10 cellular contexts compared by ENCODE assay signal in the genomic region with DNA sequence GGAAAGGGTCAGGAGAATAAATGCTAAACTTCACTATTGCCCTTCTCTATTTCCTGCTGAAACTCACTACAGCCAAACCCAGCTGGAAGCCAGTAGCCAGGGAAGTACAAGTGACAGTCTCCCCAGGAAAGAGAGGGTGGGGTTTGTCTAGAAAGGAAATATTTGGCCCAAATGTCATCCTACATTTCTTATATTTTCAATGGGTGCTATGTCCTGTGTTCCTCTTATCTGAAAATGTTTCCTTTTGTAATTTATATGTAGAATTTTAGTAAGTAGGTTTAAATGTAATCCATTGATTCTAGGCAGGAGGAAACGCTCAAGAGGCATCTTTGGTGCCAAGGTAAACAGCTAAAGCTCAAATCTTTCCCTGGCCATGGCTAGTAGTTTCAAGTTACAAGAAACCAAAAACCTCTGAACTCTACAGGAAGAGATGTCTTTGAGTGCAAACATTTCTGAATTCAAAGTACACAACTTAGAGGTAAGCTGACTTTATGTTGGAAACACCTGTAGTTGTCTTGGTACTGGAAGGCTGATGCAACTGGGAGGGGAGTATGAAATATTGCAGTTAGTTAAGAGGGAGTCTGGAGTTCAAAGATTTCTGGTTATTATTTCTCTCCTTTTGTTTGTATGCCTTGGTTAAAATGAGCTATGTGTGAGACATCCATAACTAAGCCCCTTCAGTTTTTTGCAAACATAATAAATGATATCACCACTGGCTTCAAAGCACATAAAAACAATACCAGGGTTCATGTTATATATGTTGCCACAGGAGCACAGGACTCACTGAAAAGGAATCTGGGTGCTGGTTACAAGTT.
DNase-seq lines count a peak whose midpoint lies in the region; ATAC-seq and TF ChIP-seq lines count a peak whose summit lies in the region.
"Had no signal": no experiment of that assay in that cellular context is flagged by ENCODE, and none has a peak within 500 bp of the region (broad histone marks: within the 10 kb centered on the region; RNA-seq: fewer than 3 reads in every experiment).

No MANE protein-coding gene starts in this region.

- DNase-seq in LoVo (ENCODE audit: low spot score) (peak; percentile 57), SHP77 treated with DMSO at 0.1 percent for 48 hours (lab: John Stamatoyannopoulos, UW) (peak; percentile 28), glomerular visceral epithelial cell (ENCODE audit: extremely low spot score) (peak; percentile 47), SKM-1 (lab: John Stamatoyannopoulos, UW; ENCODE audit: unreplicated experiment) (no peak), medulla oblongata (ENCODE audit: extremely low spot score) (no peak), NCI-H1694 (lab: John Stamatoyannopoulos, UW) (no peak)
- DNase-seq: KBM-7 had no signal

- TF ChIP-seq CTCF in 22Rv1 (IDR thresholded peaks at IDR 0.05), result no peak

- H3K27ac ChIP-seq in 22Rv1, result peak overlapping the region; percentile 69
- H3K27ac ChIP-seq: SK-N-MC had no signal

- ATAC-seq in GM21717 (IDR thresholded peaks at IDR 0.05; ENCODE audit: unreplicated experiment), result no peak

Comparison
In these comparisons a context has a peak if more than half of its experiments do, and no peak if none do; other contexts are left out.
1. DNase-seq: peak in LoVo (single experiment), SHP77 treated with DMSO at 0.1 percent for 48 hours (single experiment) and glomerular visceral epithelial cell (single experiment); none in SKM-1 (single experiment), medulla oblongata (single experiment) and NCI-H1694 (single experiment).